15 cellular contexts compared by ENCODE assay signal in the genomic region with DNA sequence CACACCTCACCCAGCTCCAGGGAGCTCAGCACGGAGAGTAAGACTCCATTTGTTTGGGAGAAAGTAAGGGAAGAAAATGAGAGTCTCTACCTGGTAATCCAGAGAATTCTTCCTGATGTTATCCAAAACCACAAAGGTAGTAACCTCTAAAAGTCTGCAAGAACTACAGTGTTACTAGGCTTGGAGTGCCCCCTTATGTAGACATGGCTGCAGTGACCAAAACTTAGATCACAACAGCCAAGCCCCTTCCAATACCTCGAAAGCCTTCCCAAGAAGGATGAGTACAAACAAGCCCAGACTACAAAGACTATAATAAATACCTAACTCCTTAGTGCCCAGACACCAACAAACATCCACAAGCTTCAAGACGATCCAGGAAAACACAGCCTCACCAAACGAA. TPM values are rescaled to one million over a fixed set of nuclear protein-coding genes. Genes with fewer than 3 reads are reported as not detected.
DNase-seq lines count a peak whose midpoint lies in the region; ATAC-seq and TF ChIP-seq lines count a peak whose summit lies in the region.
"Had no signal": no experiment of that assay in that cellular context is flagged by ENCODE, and none has a peak within 500 bp of the region (broad histone marks: within the 10 kb centered on the region; RNA-seq: fewer than 3 reads in every experiment).

No MANE protein-coding gene starts in this region.

- no peaks in the 10 kb centered on the region for H4K20me1 ChIP-seq in OCI-LY1 (ENCODE audit: insufficient read depth, low read length)

- peaks cover 14% of the 10 kb centered on the region for H3K4me1 ChIP-seq in cardiac muscle cell (ENCODE audit: low read depth)
- peaks cover 16% of the 10 kb centered on the region for H3K4me1 ChIP-seq in OCI-LY1 (ENCODE audit: insufficient read depth, low read length, severe bottlenecking)

- no peaks in the 10 kb centered on the region for H3K9me2 ChIP-seq in OCI-LY1 (ENCODE audit: low read depth, low read length)

- ATAC-seq in left ventricle myocardium superior, result no peak
- ATAC-seq in central memory CD8-positive, alpha-beta T cell (replicated peaks; ENCODE audit: extremely low read depth, poor library complexity, severe bottlenecking), result no peak
- no peak for ATAC-seq in stimulated activated effector memory CD8-positive, alpha-beta T cell treated with anti-CD3 and anti-CD28 coated beads, Interleukin-12 subunit alpha, Interleukin-12 subunit beta, amount 100 ng/mL, for 72 hours

- peak in 1 of 2 donors; percentile 22 for DNase-seq in cardiac muscle cell (ENCODE audit: low read depth in 1 of 2, low spot score in 1 of 2)
- no peak for DNase-seq in left ventricle myocardium superior
- no peak for DNase-seq in central memory CD8-positive, alpha-beta T cell (ENCODE audit: low spot score in 2 of 2)
- no peak for DNase-seq in stimulated activated effector memory CD8-positive, alpha-beta T cell treated with anti-CD3 and anti-CD28 coated beads, Interleukin-12 subunit alpha, Interleukin-12 subunit beta, amount 100 ng/mL, for 72 hours (ENCODE audit: low spot score in 2 of 2)
- DNase-seq in GM13977 (ENCODE audit: low spot score), result no peak
- DNase-seq in AG08396 (ENCODE audit: low spot score), result no peak
- DNase-seq in HCEC 1CT, result no peak
- DNase-seq: ovary, Peyer's patch had no signal

- peaks cover 59% of the 10 kb centered on the region for H3K4me1 Mint-ChIP-seq in central memory CD8-positive, alpha-beta T cell
- H3K4me1 Mint-ChIP-seq in stimulated activated effector memory CD8-positive, alpha-beta T cell treated with anti-CD3 and anti-CD28 coated beads, Interleukin-12 subunit alpha, Interleukin-12 subunit beta, amount 100 ng/mL, for 72 hours, result peaks cover 61% of the 10 kb centered on the region

- no peak overlapping the region for H3K4me3 ChIP-seq in cardiac muscle cell
- no peak overlapping the region for H3K4me3 ChIP-seq in OCI-LY1 (ENCODE audit: low read depth, low read length, poor library complexity, severe bottlenecking)
- H3K4me3 ChIP-seq: BLaER1, ovary, Peyer's patch had no signal

- H3K27me3 ChIP-seq in cardiac muscle cell (no peaks in the 10 kb centered on the region), OCI-LY1 (ENCODE audit: insufficient read depth, low read length) (no peaks in the 10 kb centered on the region)
- H3K27me3 ChIP-seq: BLaER1, ovary, Peyer's patch had no signal

- peak overlapping the region; percentile 96 for H3K27ac Mint-ChIP-seq in central memory CD8-positive, alpha-beta T cell (ENCODE audit: low read depth)
- peak overlapping the region; percentile 96 for H3K27ac Mint-ChIP-seq in stimulated activated effector memory CD8-positive, alpha-beta T cell treated with anti-CD3 and anti-CD28 coated beads, Interleukin-12 subunit alpha, Interleukin-12 subunit beta, amount 100 ng/mL, for 72 hours
- H3K27ac Mint-ChIP-seq: memory B cell had no signal

- H2AFZ ChIP-seq in OCI-LY1 (ENCODE audit: low read length), result no peak overlapping the region

- no peaks in the 10 kb centered on the region for H3K79me2 ChIP-seq in OCI-LY1 (ENCODE audit: insufficient read depth, low read length)

- no peaks in the 10 kb centered on the region for H3K27me3 Mint-ChIP-seq in central memory CD8-positive, alpha-beta T cell
- H3K27me3 Mint-ChIP-seq: memory B cell had no signal

- no peak overlapping the region for H3K9ac ChIP-seq in OCI-LY1 (ENCODE audit: low read length)
- H3K9ac ChIP-seq: BLaER1 had no signal

- H3K36me3 ChIP-seq in cardiac muscle cell (peaks cover 16% of the 10 kb centered on the region), OCI-LY1 (ENCODE audit: insufficient read depth, low read length) (peaks cover 4% of the 10 kb centered on the region)
- H3K36me3 ChIP-seq: ovary had no signal

- no peak overlapping the region for H3K4me3 Mint-ChIP-seq in central memory CD8-positive, alpha-beta T cell
- no peak overlapping the region for H3K4me3 Mint-ChIP-seq in stimulated activated effector memory CD8-positive, alpha-beta T cell treated with anti-CD3 and anti-CD28 coated beads, Interleukin-12 subunit alpha, Interleukin-12 subunit beta, amount 100 ng/mL, for 72 hours
- H3K4me3 Mint-ChIP-seq: memory B cell had no signal

- no peaks in the 10 kb centered on the region for H3K9me3 Mint-ChIP-seq in central memory CD8-positive, alpha-beta T cell
- no peaks in the 10 kb centered on the region for H3K9me3 Mint-ChIP-seq in stimulated activated effector memory CD8-positive, alpha-beta T cell treated with anti-CD3 and anti-CD28 coated beads, Interleukin-12 subunit alpha, Interleukin-12 subunit beta, amount 100 ng/mL, for 72 hours
- H3K9me3 Mint-ChIP-seq: memory B cell had no signal

- H3K4me2 ChIP-seq in OCI-LY1 (ENCODE audit: low read length), result no peak overlapping the region
- H3K4me2 ChIP-seq: BLaER1 had no signal

- TF ChIP-seq CTCF in cardiac muscle cell (IDR thresholded peaks at IDR 0.05; ENCODE audit: low read depth, low read length) (no peak), OCI-LY1 (IDR thresholded peaks at IDR 0.05; ENCODE audit: low read length) (0 out of 2 replicates have a peak, but pooled peaks have one; percentile 7), GM13977 (IDR thresholded peaks at IDR 0.05; ENCODE audit: extremely low read depth, insufficient read depth, missing control alignments) (no peak)

- H3K36me3 Mint-ChIP-seq in central memory CD8-positive, alpha-beta T cell (ENCODE audit: insufficient read depth), result peaks cover 44% of the 10 kb centered on the region
- H3K36me3 Mint-ChIP-seq in stimulated activated effector memory CD8-positive, alpha-beta T cell treated with anti-CD3 and anti-CD28 coated beads, Interleukin-12 subunit alpha, Interleukin-12 subunit beta, amount 100 ng/mL, for 72 hours, result peaks cover 66% of the 10 kb centered on the region

- H3K9me3 ChIP-seq in cardiac muscle cell (ENCODE audit: low read depth) (no peaks in the 10 kb centered on the region), OCI-LY1 (ENCODE audit: low read length) (no peaks in the 10 kb centered on the region)
- H3K9me3 ChIP-seq: BLaER1, ovary, Peyer's patch had no signal

- H3K27ac ChIP-seq in cardiac muscle cell (peak overlapping the region; percentile 71), OCI-LY1 (ENCODE audit: low read depth, low read length, poor library complexity, severe bottlenecking) (no peak overlapping the region)
- H3K27ac ChIP-seq: BLaER1, ovary, Peyer's patch had no signal

- in situ Hi-C loops in GM13977 (cut with MboI; ENCODE audit: low pct_unique_long_range_greater_than_20kb, low sequenced_read_pairs, unreplicated experiment), result loop anchor here (25.0 kb wide), 1 partner anchor 250 kb away; no protein-coding TSS in a partner anchor

- H3F3A ChIP-seq in OCI-LY1 (ENCODE audit: insufficient read depth, low read length), result no peaks in the 10 kb centered on the region

- intact Hi-C loops in left ventricle myocardium superior (cut with micrococcal nuclease), result no loop called here

RNA-seq across cellular contexts. Expression of a gene that starts 4.9 kb away (rescaled TPM):
- 113 and 129 TPM in 2 replicates for total RNA-seq in cardiac muscle cell
- polyA plus RNA-seq in cardiac muscle cell, result 158 and 231 TPM in 2 replicates
- 18.0 TPM for total RNA-seq in left ventricle myocardium superior

RNA-seq across cellular contexts. Expression of a gene that starts 25.2 kb away (rescaled TPM):
- 0.11 TPM in 1 of 2 replicates, not detected in the other for total RNA-seq in cardiac muscle cell
- polyA plus RNA-seq in cardiac muscle cell, result 0.47 and 0.89 TPM in 2 replicates
- not detected for total RNA-seq in left ventricle myocardium superior
- total RNA-seq: H4; ovary; Peyer's patch; T-helper 2 cell treated with Interferon-gamma antibody and Interleukin-4, amounts not matched to agents 100 ng/mL and 5 ng/mL, for 36 hours; temporal lobe had no signal
- polyA plus RNA-seq: ovary had no signal

RNA-seq across cellular contexts. Expression of a gene that starts 32.0 kb away (rescaled TPM):
- total RNA-seq in cardiac muscle cell (32.6 and 45.1 TPM in 2 replicates), left ventricle myocardium superior (56.7 TPM)
- 57.3 and 64.7 TPM in 2 replicates for polyA plus RNA-seq in cardiac muscle cell

RNA-seq across cellular contexts. Expression of a gene that starts 34.9 kb away (rescaled TPM):
- 42.8 and 51.9 TPM in 2 replicates for total RNA-seq in cardiac muscle cell
- 80.7 and 123 TPM in 2 replicates for polyA plus RNA-seq in cardiac muscle cell
- total RNA-seq in left ventricle myocardium superior, result 121 TPM
- total RNA-seq: T-helper 2 cell treated with Interferon-gamma antibody and Interleukin-4, amounts not matched to agents 100 ng/mL and 5 ng/mL, for 36 hours had no signal

RNA-seq across cellular contexts. Expression of a gene that starts 47.1 kb away (rescaled TPM):
- total RNA-seq in cardiac muscle cell (13.3 and 24.6 TPM in 2 replicates), left ventricle myocardium superior (4.5 TPM)
- 11.2 and 23.7 TPM in 2 replicates for polyA plus RNA-seq in cardiac muscle cell
